17 cellular contexts compared by ENCODE assay signal in genomic region chr2:186612555-186613440, GRCh38. TPM values are rescaled to one million over a fixed set of nuclear protein-coding genes. Genes with fewer than 3 reads are reported as not detected.
DNase-seq lines count a peak whose midpoint lies in the region; ATAC-seq, FAIRE-seq and TF ChIP-seq lines count a peak whose summit lies in the region.
"Had no signal": no experiment of that assay in that cellular context is flagged by ENCODE, and none has a peak within 500 bp of the region (broad histone marks: within the 10 kb centered on the region; RNA-seq: fewer than 3 reads in every experiment).

No MANE protein-coding gene starts in this region.

- H3K9me3 Mint-ChIP-seq in dendritic cell treated with granulocyte-macrophage colony-stimulating factor and Interleukin-4, amounts not matched to agents 40 ng/mL and 50 ng/mL, for 4 days, result no peaks in the 10 kb centered on the region
- no peaks in the 10 kb centered on the region for H3K9me3 Mint-ChIP-seq in progenitor cell of endocrine pancreas (ENCODE audit: low read depth)
- H3K9me3 Mint-ChIP-seq: activated CD8-positive, alpha-beta T cell treated with anti-CD3 and anti-CD28 coated beads for 36 hours; activated naive CD8-positive, alpha-beta T cell treated with anti-CD3 and anti-CD28 coated beads, Interleukin-2, amount 10 ng/mL, durations not matched to agents 7 days and 5 days; activated T-cell treated with anti-CD3 and anti-CD28 coated beads, Interleukin-2, amount 50 U/mL, for 72 hours had no signal

- intact Hi-C loops in dendritic cell treated with granulocyte-macrophage colony-stimulating factor and Interleukin-4, amounts not matched to agents 40 ng/mL and 50 ng/mL, for 4 days (cut with micrococcal nuclease), result no loop called here

- no peak overlapping the region for H3K4me3 Mint-ChIP-seq in dendritic cell treated with granulocyte-macrophage colony-stimulating factor and Interleukin-4, amounts not matched to agents 40 ng/mL and 50 ng/mL, for 4 days
- H3K4me3 Mint-ChIP-seq in progenitor cell of endocrine pancreas (ENCODE audit: low read depth), result no peak overlapping the region
- H3K4me3 Mint-ChIP-seq: activated CD8-positive, alpha-beta T cell treated with anti-CD3 and anti-CD28 coated beads for 36 hours; activated naive CD8-positive, alpha-beta T cell treated with anti-CD3 and anti-CD28 coated beads, Interleukin-2, amount 10 ng/mL, durations not matched to agents 7 days and 5 days; activated T-cell treated with anti-CD3 and anti-CD28 coated beads, Interleukin-2, amount 50 U/mL, for 72 hours had no signal

- H3K27ac Mint-ChIP-seq in dendritic cell treated with granulocyte-macrophage colony-stimulating factor and Interleukin-4, amounts not matched to agents 40 ng/mL and 50 ng/mL, for 4 days, result peak overlapping the region; percentile 22
- H3K27ac Mint-ChIP-seq in progenitor cell of endocrine pancreas, result peak overlapping the region; percentile 83
- H3K27ac Mint-ChIP-seq: activated CD8-positive, alpha-beta T cell treated with anti-CD3 and anti-CD28 coated beads for 36 hours; activated naive CD8-positive, alpha-beta T cell treated with anti-CD3 and anti-CD28 coated beads, Interleukin-2, amount 10 ng/mL, durations not matched to agents 7 days and 5 days; activated T-cell treated with anti-CD3 and anti-CD28 coated beads, Interleukin-2, amount 50 U/mL, for 72 hours had no signal

- no peaks in the 10 kb centered on the region for H3K27me3 Mint-ChIP-seq in dendritic cell treated with granulocyte-macrophage colony-stimulating factor and Interleukin-4, amounts not matched to agents 40 ng/mL and 50 ng/mL, for 4 days
- no peaks in the 10 kb centered on the region for H3K27me3 Mint-ChIP-seq in progenitor cell of endocrine pancreas
- H3K27me3 Mint-ChIP-seq: activated CD8-positive, alpha-beta T cell treated with anti-CD3 and anti-CD28 coated beads for 36 hours; activated naive CD8-positive, alpha-beta T cell treated with anti-CD3 and anti-CD28 coated beads, Interleukin-2, amount 10 ng/mL, durations not matched to agents 7 days and 5 days had no signal

- H3K36me3 Mint-ChIP-seq in dendritic cell treated with granulocyte-macrophage colony-stimulating factor and Interleukin-4, amounts not matched to agents 40 ng/mL and 50 ng/mL, for 4 days (ENCODE audit: low read depth), result peaks cover 29% of the 10 kb centered on the region
- no peaks in the 10 kb centered on the region for H3K36me3 Mint-ChIP-seq in progenitor cell of endocrine pancreas (ENCODE audit: insufficient read depth)

- CTCF ChIA-PET in HEK293T (lab: Yijun Ruan, JAX), result no interaction called here

- H3K4me1 Mint-ChIP-seq in dendritic cell treated with granulocyte-macrophage colony-stimulating factor and Interleukin-4, amounts not matched to agents 40 ng/mL and 50 ng/mL, for 4 days (ENCODE audit: low read depth), result peaks cover 13% of the 10 kb centered on the region
- peaks cover 13% of the 10 kb centered on the region for H3K4me1 Mint-ChIP-seq in progenitor cell of endocrine pancreas (ENCODE audit: low read depth)
- H3K4me1 Mint-ChIP-seq: activated naive CD8-positive, alpha-beta T cell treated with anti-CD3 and anti-CD28 coated beads, Interleukin-2, amount 10 ng/mL, durations not matched to agents 7 days and 5 days had no signal

- FAIRE-seq in GM19239 (lab: Jason Lieb, UNC), result peak; percentile 33

- ATAC-seq in HG03565 (IDR thresholded peaks at IDR 0.05; ENCODE audit: unreplicated experiment), result peak; percentile 52
- ATAC-seq: activated CD8-positive, alpha-beta T cell treated with anti-CD3 and anti-CD28 coated beads for 36 hours; activated T-cell treated with anti-CD3 and anti-CD28 coated beads, Interleukin-2, amount 50 U/mL, for 72 hours; left colon had no signal

- POLR2A ChIA-PET in HEK293T (lab: Yijun Ruan, JAX), result interaction anchor here (2.7 kb wide), 1 partner anchor 23 kb away, joined by 7 read pairs; the partner anchor contains the start of gene ITGAV

- DNase-seq in GM19239 (ENCODE audit: insufficient read length, low spot score) (no peak), progenitor cell of endocrine pancreas (ENCODE audit: low spot score, unreplicated experiment) (no peak), HEK293T (ENCODE audit: extremely low spot score) (no peak), 8988T (no peak), SKM-1 treated with dmso at 0.1 percent for 144 hours (lab: John Stamatoyannopoulos, UW; ENCODE audit: unreplicated experiment) (no peak)
- DNase-seq: activated CD8-positive, alpha-beta T cell treated with anti-CD3 and anti-CD28 coated beads for 36 hours; activated naive CD8-positive, alpha-beta T cell treated with anti-CD3 and anti-CD28 coated beads, Interleukin-2, amount 10 ng/mL, durations not matched to agents 7 days and 5 days; activated T-cell treated with anti-CD3 and anti-CD28 coated beads, Interleukin-2, amount 50 U/mL, for 72 hours; hypothalamus; left colon; NCI-H1930; NCI-H510A treated with DMSO at 0.1 percent for 48 hours; stimulated activated CD4-positive, alpha-beta T cell treated with anti-CD3 and anti-CD28 coated beads, Interleukin-4, amount 100 ng/mL, for 24 hours; thyroid gland; WERI-Rb-1 had no signal

- no peak for TF ChIP-seq CTCF in progenitor cell of endocrine pancreas (IDR thresholded peaks at IDR 0.05; ENCODE audit: unreplicated experiment)

TF ChIP-seq in HEK293T, 16 proteins besides CTCF, POLR2A, EP300 and RAD21:
- TF ChIP-seq TARDBP (IDR thresholded peaks at IDR 0.05), result no peak

RNA-seq across cellular contexts. Expression of gene ITGAV, which starts 22.9 kb away (rescaled TPM):
- 69.1 and 75.3 TPM in 2 replicates for total RNA-seq in progenitor cell of endocrine pancreas
